In genomic region chr11:65262381-65262680, GRCh38 we compare ENCODE assay signal across 8 cellular contexts. TPM values are rescaled to one million over a fixed set of nuclear protein-coding genes. Genes with fewer than 3 reads are reported as not detected.
DNase-seq lines count a peak whose midpoint lies in the region; ATAC-seq and TF ChIP-seq lines count a peak whose summit lies in the region.

No MANE protein-coding gene starts in this region.

- peak overlapping the region; percentile 84 to 97 (median 91) for H3K27ac Mint-ChIP-seq in CD14-positive monocyte

- peak overlapping the region; percentile 88 to 93 for H3K4me3 Mint-ChIP-seq in CD14-positive monocyte

- H3K27me3 Mint-ChIP-seq in CD14-positive monocyte (ENCODE audit: low read depth in 3 of 3), result peaks cover 0 to 9% (median 2%) of the 10 kb centered on the region in 3 donors

- TF ChIP-seq CTCF in CD14-positive monocyte (IDR thresholded peaks at IDR 0.05), result no peak
- no peak for TF ChIP-seq CTCF in NB4 (IDR thresholded peaks at IDR 0.05; ENCODE audit: low read depth, low read length)

- intact Hi-C loops in CD14-positive monocyte (cut with micrococcal nuclease), result loop anchor here in 1 of 2 donors (10.0 kb wide), 1 partner anchor 272 kb away; no protein-coding TSS in a partner anchor

- peak; percentile 57 for DNase-seq in CD14-positive monocyte (ENCODE audit: low spot score)
- no peak for DNase-seq in NB4 (ENCODE audit: low read depth)
- DNase-seq in AG08396 (ENCODE audit: low spot score), result no peak
- DNase-seq in NCI-H2227 treated with DMSO at 0.1 percent for 48 hours (lab: John Stamatoyannopoulos, UW), result no peak

- no peaks in the 10 kb centered on the region for H3K9me3 ChIP-seq in mucosa of rectum (ENCODE audit: control insufficient read depth in 2 of 2, low read length in 2 of 2)

- H3K36me3 ChIP-seq in mucosa of rectum (ENCODE audit: control insufficient read depth in 2 of 2, insufficient read depth in 2 of 2, low read length in 2 of 2), result peaks cover 0 to 2% of the 10 kb centered on the region in 2 donors

- peaks cover 7 to 10% of the 10 kb centered on the region in 2 donors for H3K4me1 ChIP-seq in mucosa of rectum (ENCODE audit: control insufficient read depth in 2 of 2, insufficient read depth in 2 of 2, low read length in 2 of 2)

- peak overlapping the region; percentile 84 to 88 for H3K9ac ChIP-seq in mucosa of rectum (ENCODE audit: low read depth in 1 of 2, low read length in 2 of 2)

- peaks cover 29% of the 10 kb centered on the region for H3K4me1 Mint-ChIP-seq in CD14-positive monocyte

- H3K27ac ChIP-seq in cingulate gyrus (ENCODE audit: low read depth, low read length) (peak overlapping the region; percentile 29), mucosa of rectum (ENCODE audit: low read depth in 2 of 2, low read length in 2 of 2) (peak overlapping the region; percentile 78 to 91)

- H3K9me3 Mint-ChIP-seq in CD14-positive monocyte, result peaks cover 0 to 3% (median 0%) of the 10 kb centered on the region in 7 donors

- ATAC-seq in GM18861 (IDR thresholded peaks at IDR 0.05; ENCODE audit: unreplicated experiment) (no peak), HG02571 (IDR thresholded peaks at IDR 0.05; ENCODE audit: unreplicated experiment) (no peak)

- H3K4me3 ChIP-seq in NB4 (ENCODE audit: low read depth, low read length) (peak overlapping the region; percentile 97), mucosa of rectum (ENCODE audit: low read length in 2 of 2) (peak overlapping the region; percentile 80 to 96)

- no peak for TF ChIP-seq POLR2A in NB4 (IDR thresholded peaks at IDR 0.05; ENCODE audit: extremely low read depth, insufficient read length)

- H3K27me3 ChIP-seq in mucosa of rectum (ENCODE audit: control insufficient read depth in 2 of 2, insufficient read depth in 2 of 2, low read length in 2 of 2), result no peaks in the 10 kb centered on the region

- H3K36me3 Mint-ChIP-seq in CD14-positive monocyte, result peaks cover 17 to 22% of the 10 kb centered on the region in 2 donors

RNA-seq across cellular contexts. Expression of gene POLA2, which starts 0.6 kb away (rescaled TPM):
- 1 to 10 TPM; 4.0 to 5.2 TPM for polyA plus RNA-seq in CD14-positive monocyte

RNA-seq across cellular contexts. Expression of gene CDC42EP2, which starts 52.3 kb away (rescaled TPM):
- 10 to 100 TPM in 1 of 2 donors, 1 to 10 TPM in 1; 5.4 to 10.1 TPM for polyA plus RNA-seq in CD14-positive monocyte
